In the genomic region with DNA sequence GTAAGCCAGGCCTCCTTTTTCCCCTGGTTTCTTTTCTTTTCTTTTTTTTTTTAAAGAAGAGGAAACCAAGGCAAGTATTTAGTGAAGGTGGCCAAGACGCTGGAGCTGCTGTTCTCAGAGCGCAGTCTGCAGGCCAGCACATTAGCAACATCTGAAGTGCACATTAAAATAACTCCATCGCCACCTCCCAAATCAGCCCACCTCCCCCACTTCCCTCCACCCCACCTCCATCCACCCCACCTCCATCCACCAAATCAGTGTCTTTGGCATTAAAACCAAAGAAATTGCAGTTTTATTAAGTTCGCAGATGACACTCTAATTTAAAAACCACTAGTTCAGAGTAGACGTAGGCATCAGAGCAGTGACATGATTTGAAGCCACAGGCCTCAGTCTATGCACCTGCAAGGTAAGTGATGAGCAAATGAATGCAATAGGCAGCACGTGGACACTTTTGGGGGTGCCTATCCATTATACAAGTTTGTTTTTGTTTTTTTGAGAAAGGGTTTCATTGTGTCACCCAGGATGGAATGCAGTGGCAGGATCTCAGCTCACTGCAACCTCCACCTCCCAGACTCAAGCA, we compare ENCODE assay signal across 9 cellular contexts.
DNase-seq lines count a peak whose midpoint lies in the region; ATAC-seq and TF ChIP-seq lines count a peak whose summit lies in the region.
"Had no signal": no experiment of that assay in that cellular context is flagged by ENCODE, and none has a peak within 500 bp of the region (broad histone marks: within the 10 kb centered on the region; RNA-seq: fewer than 3 reads in every experiment).

No MANE protein-coding gene starts in this region.

- H3K4me1 Mint-ChIP-seq in activated naive CD8-positive, alpha-beta T cell (ENCODE audit: low read depth), result peaks cover 6% of the 10 kb centered on the region
- H3K4me1 Mint-ChIP-seq in activated naive CD8-positive, alpha-beta T cell treated with anti-CD3 and anti-CD28 coated beads, Interleukin-2, amount 50 U/mL, for 24 hours, result peaks cover 4% of the 10 kb centered on the region
- peaks cover 14% of the 10 kb centered on the region for H3K4me1 Mint-ChIP-seq in T-helper 17 cell

- H3K79me2 ChIP-seq in hepatocyte, result no peaks in the 10 kb centered on the region

- H4K20me1 ChIP-seq in hepatocyte (ENCODE audit: insufficient read depth, poor library complexity, severe bottlenecking), result no peaks in the 10 kb centered on the region

- WGBS in hepatocyte (ENCODE audit: low lambda C conversion rate, missing lambda C conversion rate), result 89% methylated on average over 6 of the region's 6 CpGs
- 50 to 55% methylated on average over 6 of the region's 6 CpGs for WGBS in transverse colon (ENCODE audit: low coverage in 1 of 2), 2 donors

- no peak for ATAC-seq in activated naive CD8-positive, alpha-beta T cell treated with anti-CD3 and anti-CD28 coated beads, Interleukin-2, amount 50 U/mL, for 24 hours
- ATAC-seq in T-helper 17 cell (peak; percentile 56), HG02610 (IDR thresholded peaks at IDR 0.05; ENCODE audit: unreplicated experiment) (no peak), HG03097 (IDR thresholded peaks at IDR 0.05; ENCODE audit: low FRiP score, unreplicated experiment) (no peak)

- H3K27ac Mint-ChIP-seq in activated naive CD8-positive, alpha-beta T cell, result no peak overlapping the region
- no peak overlapping the region for H3K27ac Mint-ChIP-seq in activated naive CD8-positive, alpha-beta T cell treated with anti-CD3 and anti-CD28 coated beads, Interleukin-2, amount 50 U/mL, for 24 hours
- no peak overlapping the region for H3K27ac Mint-ChIP-seq in T-helper 17 cell

- TF ChIP-seq CTCF in hepatocyte (IDR thresholded peaks at IDR 0.05; ENCODE audit: poor library complexity) (no peak), transverse colon (IDR thresholded peaks at IDR 0.05) (no peak)

- no peaks in the 10 kb centered on the region for H3K27me3 ChIP-seq in hepatocyte
- no peaks in the 10 kb centered on the region for H3K27me3 ChIP-seq in transverse colon

- intact Hi-C loops in transverse colon (cut with DNase I; ENCODE audit: low total_unique reads), result no loop called here

- H3K4me2 ChIP-seq in hepatocyte, result no peak overlapping the region

- H3K27me3 Mint-ChIP-seq in activated naive CD8-positive, alpha-beta T cell, result no peaks in the 10 kb centered on the region
- H3K27me3 Mint-ChIP-seq in activated naive CD8-positive, alpha-beta T cell treated with anti-CD3 and anti-CD28 coated beads, Interleukin-2, amount 50 U/mL, for 24 hours, result peaks cover 2% of the 10 kb centered on the region
- H3K27me3 Mint-ChIP-seq in T-helper 17 cell, result no peaks in the 10 kb centered on the region

- no peak for TF ChIP-seq EP300 in transverse colon (IDR thresholded peaks at IDR 0.05; ENCODE audit: low read depth)

- peak overlapping the region; percentile 84 for H3K4me3 Mint-ChIP-seq in activated naive CD8-positive, alpha-beta T cell
- no peak overlapping the region for H3K4me3 Mint-ChIP-seq in activated naive CD8-positive, alpha-beta T cell treated with anti-CD3 and anti-CD28 coated beads, Interleukin-2, amount 50 U/mL, for 24 hours
- peak overlapping the region; percentile 61 for H3K4me3 Mint-ChIP-seq in T-helper 17 cell

- H3K27ac ChIP-seq in hepatocyte (peak overlapping the region; percentile 74), transverse colon (peak overlapping the region; percentile 24 to 57 (median 51))

- H3K36me3 ChIP-seq in hepatocyte (replicated peaks; ENCODE audit: insufficient read depth, low read depth) (no peaks in the 10 kb centered on the region), transverse colon (no peaks in the 10 kb centered on the region)

- H3K4me1 ChIP-seq in hepatocyte (ENCODE audit: insufficient read depth) (no peaks in the 10 kb centered on the region), transverse colon (peaks cover 0 to 20% (median 14%) of the 10 kb centered on the region in 4 donors)

- no peaks in the 10 kb centered on the region for H3K9me3 Mint-ChIP-seq in activated naive CD8-positive, alpha-beta T cell (ENCODE audit: low read depth)
- no peaks in the 10 kb centered on the region for H3K9me3 Mint-ChIP-seq in activated naive CD8-positive, alpha-beta T cell treated with anti-CD3 and anti-CD28 coated beads, Interleukin-2, amount 50 U/mL, for 24 hours

- DNase-seq in activated naive CD8-positive, alpha-beta T cell treated with anti-CD3 and anti-CD28 coated beads, Interleukin-2, amount 50 U/mL, for 24 hours, result no peak
- DNase-seq in T-helper 17 cell (no peak), hepatocyte (ENCODE audit: low spot score) (no peak), transverse colon (no peak), kidney glomerular epithelial cell (lab: John Stamatoyannopoulos, UW) (no peak)
- DNase-seq: NCI-H774 had no signal

- H3K36me3 Mint-ChIP-seq in activated naive CD8-positive, alpha-beta T cell, result no peaks in the 10 kb centered on the region
- H3K36me3 Mint-ChIP-seq in activated naive CD8-positive, alpha-beta T cell treated with anti-CD3 and anti-CD28 coated beads, Interleukin-2, amount 50 U/mL, for 24 hours (ENCODE audit: low read depth), result no peaks in the 10 kb centered on the region
- H3K36me3 Mint-ChIP-seq in T-helper 17 cell (ENCODE audit: low read depth), result no peaks in the 10 kb centered on the region

- H3K4me3 ChIP-seq in hepatocyte (no peak overlapping the region), transverse colon (peak overlapping the region in 3 of 4 donors; percentile 9 to 26 (median 11))

- H2AFZ ChIP-seq in hepatocyte, result no peak overlapping the region

- TF ChIP-seq POLR2A in transverse colon (IDR thresholded peaks at IDR 0.05), result no peak

- in situ Hi-C loops in transverse colon (cut with MboI; ENCODE audit: low pct_ligation_motif_present in 1 of 4, low pct_unique_long_range_greater_than_20kb in 1 of 4, low sequenced_read_pairs in 3 of 4), result no loop called here

- no peaks in the 10 kb centered on the region for H3K9me2 ChIP-seq in hepatocyte (replicated peaks; ENCODE audit: insufficient read depth)

- H3K9me3 ChIP-seq in T-helper 17 cell (ENCODE audit: control insufficient read depth, low read length, poor library complexity, severe bottlenecking), result no peaks in the 10 kb centered on the region
- no peaks in the 10 kb centered on the region for H3K9me3 ChIP-seq in hepatocyte (ENCODE audit: low read depth)
- H3K9me3 ChIP-seq in transverse colon, result no peaks in the 10 kb centered on the region
